In the genomic region with DNA sequence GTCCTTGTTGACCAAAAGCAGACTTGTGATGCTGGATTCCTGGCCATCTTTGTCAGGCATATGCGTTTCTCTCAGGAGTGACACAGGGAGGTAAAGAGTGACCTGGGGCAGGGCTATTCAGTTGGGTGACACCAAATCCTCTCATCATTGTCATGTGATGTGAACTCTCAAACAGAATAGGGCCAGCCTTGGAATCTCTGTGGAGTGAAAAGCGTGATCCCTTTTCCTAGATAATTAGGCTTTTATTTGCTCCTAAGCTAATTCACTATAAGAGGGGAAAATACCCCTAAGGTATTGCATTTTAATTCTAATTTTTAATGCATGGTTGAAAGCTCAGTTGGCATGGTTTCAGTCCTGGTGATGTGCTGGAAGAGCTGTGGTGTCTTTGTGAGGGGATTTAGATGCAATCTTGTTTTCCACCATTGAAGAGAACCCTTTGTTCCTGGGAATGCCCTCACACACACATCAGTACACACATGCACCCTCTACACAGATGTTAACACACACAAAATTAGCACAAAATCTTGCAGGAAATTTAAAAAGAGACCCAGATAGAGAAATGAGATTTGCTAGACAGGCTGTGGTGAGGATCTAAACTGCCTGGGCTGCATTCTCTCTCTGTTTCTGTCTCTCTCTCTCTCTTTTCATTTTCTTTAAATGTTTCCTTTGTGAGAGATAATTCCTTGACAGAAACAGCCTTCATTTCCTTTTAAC, we compare ENCODE assay signal across 13 cellular contexts.
DNase-seq lines count a peak whose midpoint lies in the region; ATAC-seq and TF ChIP-seq lines count a peak whose summit lies in the region.
"Had no signal": no experiment of that assay in that cellular context is flagged by ENCODE, and none has a peak within 500 bp of the region (broad histone marks: within the 10 kb centered on the region; RNA-seq: fewer than 3 reads in every experiment).

No MANE protein-coding gene starts in this region.

- H2AFZ ChIP-seq in neural progenitor cell (replicated peaks), result peak overlapping the region; percentile 91

- POLR2A ChIA-PET in Caco-2 (lab: Charles Lee), result no interaction called here

- WGBS in right lobe of liver (ENCODE audit: insufficient coverage, low coverage, low lambda C conversion rate, missing lambda C conversion rate), result 65% methylated on average over 2 of the region's 2 CpGs

- H3K4me1 Mint-ChIP-seq in Caco-2 (ENCODE audit: low read depth, unreplicated experiment) (peaks cover 50% of the 10 kb centered on the region), neural progenitor cell (peaks cover 56% of the 10 kb centered on the region)
- H3K4me1 Mint-ChIP-seq: CD8-positive, alpha-beta memory T cell had no signal

- intact Hi-C loops in Caco-2 (cut with micrococcal nuclease; ENCODE audit: unreplicated experiment), result loop anchor here (5.0 kb wide), 1 partner anchor 48 kb away; no protein-coding TSS in a partner anchor
- intact Hi-C loops in right lobe of liver (cut with DNase I), result no loop called here

- no peak for TF ChIP-seq POLR2A in right lobe of liver (IDR thresholded peaks at IDR 0.05)

- ATAC-seq in right lobe of liver (no peak), GM21619 (IDR thresholded peaks at IDR 0.05; ENCODE audit: unreplicated experiment) (no peak)
- ATAC-seq: HCT116 had no signal

- H3K36me3 ChIP-seq in Caco-2 (ENCODE audit: control insufficient read depth, insufficient read depth, low read length), result no peaks in the 10 kb centered on the region
- H3K36me3 ChIP-seq in SK-N-MC (ENCODE audit: insufficient read depth, low read length), result no peaks in the 10 kb centered on the region
- H3K36me3 ChIP-seq in neural progenitor cell, result no peaks in the 10 kb centered on the region
- H3K36me3 ChIP-seq in right lobe of liver, result no peaks in the 10 kb centered on the region
- H3K36me3 ChIP-seq: BE2C had no signal

- peak overlapping the region; percentile 65 for H3K4me2 ChIP-seq in neural progenitor cell

- CTCF ChIA-PET in Caco-2 (lab: Charles Lee), result no interaction called here

- DNase-seq in Caco-2 (no peak), SK-N-MC (ENCODE audit: low read depth, low spot score) (peak; percentile 45), neural progenitor cell (ENCODE audit: low spot score) (peak; percentile 70), right lobe of liver (no peak), HT-29 (ENCODE audit: low spot score) (no peak), DMS153 treated with DMSO at 0.1 percent for 48 hours (lab: John Stamatoyannopoulos, UW; ENCODE audit: unreplicated experiment) (no peak)
- DNase-seq: BE2C; CD8-positive, alpha-beta memory T cell; IMR-90; KBM-7 had no signal

- peaks cover 30% of the 10 kb centered on the region for H3K4me1 ChIP-seq in Caco-2
- H3K4me1 ChIP-seq in neural progenitor cell, result peaks cover 66% of the 10 kb centered on the region
- H3K4me1 ChIP-seq in right lobe of liver, result no peaks in the 10 kb centered on the region
- H3K4me1 ChIP-seq: BE2C had no signal

- H3K9me3 ChIP-seq in Caco-2 (no peaks in the 10 kb centered on the region), SK-N-MC (ENCODE audit: low read depth, low read length) (no peaks in the 10 kb centered on the region), neural progenitor cell (ENCODE audit: low read depth) (no peaks in the 10 kb centered on the region), right lobe of liver (no peaks in the 10 kb centered on the region)
- H3K9me3 ChIP-seq: BE2C had no signal

- H3K4me3 ChIP-seq in Caco-2 (ENCODE audit: low read depth, low read length) (no peak overlapping the region), SK-N-MC (peak overlapping the region; percentile 54), neural progenitor cell (peak overlapping the region; percentile 12), right lobe of liver (no peak overlapping the region)

- no peaks in the 10 kb centered on the region for H4K20me1 ChIP-seq in neural progenitor cell (ENCODE audit: low read depth)

- H3K27me3 Mint-ChIP-seq in Caco-2 (ENCODE audit: insufficient read depth, unreplicated experiment), result no peaks in the 10 kb centered on the region
- H3K27me3 Mint-ChIP-seq in neural progenitor cell (ENCODE audit: insufficient read depth, low read depth), result peaks cover 2% of the 10 kb centered on the region

- H3K27ac ChIP-seq in SK-N-MC (peak overlapping the region; percentile 72; the same call in 1 of the 2 replicates), neural progenitor cell (peak overlapping the region; percentile 98), right lobe of liver (no peak overlapping the region)
- H3K27ac ChIP-seq: HL-60 had no signal

- H3K27ac Mint-ChIP-seq in Caco-2 (ENCODE audit: unreplicated experiment), result peak overlapping the region; percentile 65
- H3K27ac Mint-ChIP-seq in neural progenitor cell, result peak overlapping the region; percentile 90
- H3K27ac Mint-ChIP-seq: CD8-positive, alpha-beta memory T cell had no signal

- peaks cover 42% of the 10 kb centered on the region for H3F3A ChIP-seq in neural progenitor cell (ENCODE audit: low read depth)

- H3K27me3 ChIP-seq in Caco-2 (replicated peaks; ENCODE audit: control insufficient read depth, insufficient read depth, low read length) (no peaks in the 10 kb centered on the region), neural progenitor cell (no peaks in the 10 kb centered on the region), right lobe of liver (no peaks in the 10 kb centered on the region)
- H3K27me3 ChIP-seq: BE2C had no signal

- TF ChIP-seq CTCF in Caco-2 (IDR thresholded peaks at IDR 0.05; ENCODE audit: insufficient read depth in 1 of 2, low read depth in 1 of 2, low read length in 1 of 2, severe bottlenecking in 1 of 2, unreplicated experiment in 1 of 2) (no peak), neural progenitor cell (IDR thresholded peaks at IDR 0.05) (no peak), right lobe of liver (IDR thresholded peaks at IDR 0.05) (no peak)

- BruUV-seq in Caco-2 (replicated peaks; lab: Mats Ljungman, UMichigan), result no TSS peak

- no peaks in the 10 kb centered on the region for H3K79me2 ChIP-seq in neural progenitor cell (ENCODE audit: low read depth)

- H3K9ac ChIP-seq in SK-N-MC (ENCODE audit: insufficient read length), result no peak overlapping the region
- no peak overlapping the region for H3K9ac ChIP-seq in neural progenitor cell

- H3K9me3 Mint-ChIP-seq in Caco-2 (ENCODE audit: unreplicated experiment), result peaks cover 16% of the 10 kb centered on the region
- H3K9me3 Mint-ChIP-seq in neural progenitor cell, result peaks cover 18% of the 10 kb centered on the region

- H3K4me3 Mint-ChIP-seq in Caco-2 (ENCODE audit: unreplicated experiment), result peak overlapping the region; percentile 66
- H3K4me3 Mint-ChIP-seq in neural progenitor cell, result no peak overlapping the region
- H3K4me3 Mint-ChIP-seq: CD8-positive, alpha-beta memory T cell had no signal

- no peaks in the 10 kb centered on the region for H3K36me3 Mint-ChIP-seq in Caco-2 (ENCODE audit: insufficient read depth, unreplicated experiment)
- no peaks in the 10 kb centered on the region for H3K36me3 Mint-ChIP-seq in neural progenitor cell
- H3K36me3 Mint-ChIP-seq: CD8-positive, alpha-beta memory T cell had no signal

Comparison
In these comparisons a context has a peak if more than half of its experiments do, and no peak if none do; other contexts are left out.
1. DNase-seq: peak in SK-N-MC (single experiment) and neural progenitor cell (single experiment); none in Caco-2 (0 of 2), right lobe of liver (0 of 3), HT-29 (single experiment) and DMS153 treated with DMSO at 0.1 percent for 48 hours (single experiment).
2. H3K4me3 ChIP-seq: peak in SK-N-MC (single experiment) and neural progenitor cell (single experiment); none in Caco-2 (single experiment) and right lobe of liver (0 of 3).
3. H3K27ac ChIP-seq: peak in SK-N-MC (single experiment) and neural progenitor cell (single experiment); none in right lobe of liver (0 of 3).